ENCODE assay signal across 8 cellular contexts in the genomic region with DNA sequence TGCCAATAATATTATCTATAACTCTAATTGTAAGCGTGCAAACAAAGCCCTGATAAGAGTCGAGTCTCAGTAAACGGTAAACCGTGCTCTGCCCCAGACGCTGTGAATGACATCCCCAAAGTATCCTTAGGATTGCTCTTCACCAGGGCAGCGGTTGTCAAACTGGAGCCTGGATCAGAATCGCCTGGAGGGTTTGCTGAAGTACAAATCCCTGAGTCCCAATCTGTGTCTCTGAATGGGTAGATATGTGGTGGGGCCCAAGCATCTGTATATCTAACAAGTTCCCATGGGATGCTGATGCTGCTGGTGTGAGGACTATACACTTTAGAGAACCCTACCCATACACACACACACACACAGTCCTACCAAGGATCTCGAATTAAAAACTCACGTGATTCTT. TPM values are rescaled to one million over a fixed set of nuclear protein-coding genes. Genes with fewer than 3 reads are reported as not detected.
DNase-seq lines count a peak whose midpoint lies in the region; ATAC-seq and TF ChIP-seq lines count a peak whose summit lies in the region.

No MANE protein-coding gene starts in this region.

- peak; percentile 65 for DNase-seq in DMS53 (lab: John Stamatoyannopoulos, UW)
- no peak for DNase-seq in DMS53 treated with DMSO at 0.1 percent for 48 hours (lab: John Stamatoyannopoulos, UW; ENCODE audit: unreplicated experiment)
- no peak for DNase-seq in RWPE1 (ENCODE audit: low spot score)
- DNase-seq in epithelial cell of prostate (ENCODE audit: low read depth, low spot score) = no peak
- DNase-seq in HFFc6 = no peak
- DNase-seq in kidney tubule cell (ENCODE audit: low spot score) = no peak
- no peak for DNase-seq in HUDEP-2 (lab: John Stamatoyannopoulos, UW; ENCODE audit: unreplicated experiment in 76 of 76)

- POLR2A ChIA-PET in RWPE1 (lab: Yijun Ruan, JAX; ENCODE audit: low non-redundant PET) = no interaction called here

- H3K27me3 Mint-ChIP-seq in stimulated activated memory B cell treated with anti-CD40 and anti-IgM and Interleukin-4, amounts not matched to agents 10 μg/mL and 1 μg/mL and 100 μg/mL, for 72 hours = peaks cover 76% of the 10 kb centered on the region
- no peaks in the 10 kb centered on the region for H3K27me3 Mint-ChIP-seq in HFFc6 (ENCODE audit: insufficient read depth)

- no peak for TF ChIP-seq CTCF in RWPE1 (conservative IDR thresholded peaks at IDR 0.05; ENCODE audit: low read depth)
- TF ChIP-seq CTCF in HFFc6 (IDR thresholded peaks at IDR 0.05) = no peak

- CTCF ChIA-PET in RWPE1 (lab: Yijun Ruan, JAX) = interaction anchor here (0.6 to 2.7 kb wide), 14 partner anchors 10 to 661 kb away, joined by 3 to 14 read pairs (median 4); no protein-coding TSS in a partner anchor

- H3K4me1 Mint-ChIP-seq in stimulated activated memory B cell treated with anti-CD40 and anti-IgM and Interleukin-4, amounts not matched to agents 10 μg/mL and 1 μg/mL and 100 μg/mL, for 72 hours = peaks cover 18% of the 10 kb centered on the region
- peaks cover 53% of the 10 kb centered on the region for H3K4me1 Mint-ChIP-seq in HFFc6 (ENCODE audit: low read depth)

- H3K9me3 Mint-ChIP-seq in stimulated activated memory B cell treated with anti-CD40 and anti-IgM and Interleukin-4, amounts not matched to agents 10 μg/mL and 1 μg/mL and 100 μg/mL, for 72 hours = peaks cover 2% of the 10 kb centered on the region
- H3K9me3 Mint-ChIP-seq in HFFc6 = no peaks in the 10 kb centered on the region

- H3K27ac ChIP-seq in RWPE1 = peak overlapping the region; percentile 93
- H3K27ac ChIP-seq in epithelial cell of prostate = peak overlapping the region; percentile 90

- no peaks in the 10 kb centered on the region for H3K36me3 Mint-ChIP-seq in stimulated activated memory B cell treated with anti-CD40 and anti-IgM and Interleukin-4, amounts not matched to agents 10 μg/mL and 1 μg/mL and 100 μg/mL, for 72 hours
- H3K36me3 Mint-ChIP-seq in HFFc6 (ENCODE audit: low read depth) = no peaks in the 10 kb centered on the region

- peak overlapping the region; percentile 58 for H3K4me3 Mint-ChIP-seq in stimulated activated memory B cell treated with anti-CD40 and anti-IgM and Interleukin-4, amounts not matched to agents 10 μg/mL and 1 μg/mL and 100 μg/mL, for 72 hours
- no peak overlapping the region for H3K4me3 Mint-ChIP-seq in HFFc6

- ATAC-seq in stimulated activated memory B cell treated with anti-CD40 and anti-IgM and Interleukin-4, amounts not matched to agents 10 μg/mL and 1 μg/mL and 100 μg/mL, for 72 hours = no peak

- H3K27ac Mint-ChIP-seq in stimulated activated memory B cell treated with anti-CD40 and anti-IgM and Interleukin-4, amounts not matched to agents 10 μg/mL and 1 μg/mL and 100 μg/mL, for 72 hours = no peak overlapping the region
- no peak overlapping the region for H3K27ac Mint-ChIP-seq in HFFc6

RNA-seq across cellular contexts. Expression of a gene that starts 0.8 kb away (rescaled TPM):
- total RNA-seq in HFFc6 (2021; fragmentation: NEBNext Ultra II Directional; extraction: Animal tissue kit (Norgen Biotek cat#: 25700)) = 10 to 100 TPM; 32.4 to 45.5 (median 35.8) TPM

RNA-seq across cellular contexts. Expression of a gene that starts 41.6 kb away (rescaled TPM):
- total RNA-seq in HFFc6 (2021; fragmentation: NEBNext Ultra II Directional; extraction: Animal tissue kit (Norgen Biotek cat#: 25700)) = 100 to 1,000 TPM; 349 to 502 (median 461) TPM
